Comparison of ENCODE assay signal across 21 cellular contexts in genomic region chr4:125235971-125236370, GRCh38.
"Had no signal": no experiment of that assay in that cellular context is flagged by ENCODE, and none has a peak within 500 bp of the region (broad histone marks: within the 10 kb centered on the region; RNA-seq: fewer than 3 reads in every experiment).

No MANE protein-coding gene starts in this region.

- H3K27me3 ChIP-seq: heart right ventricle, left lung, thyroid gland, upper lobe of left lung, vagina had no signal

- H3K27ac ChIP-seq: heart right ventricle, left lung, thyroid gland, upper lobe of left lung, vagina had no signal

- H3K9me3 ChIP-seq: heart right ventricle, left lung, thyroid gland, upper lobe of left lung, vagina had no signal

- H3K4me1 ChIP-seq: heart right ventricle, left lung, thyroid gland, upper lobe of left lung, vagina had no signal

- H3K4me3 ChIP-seq: heart right ventricle, left lung, lung, smooth muscle cell, thyroid gland, upper lobe of left lung, vagina had no signal

- DNase-seq: activated CD4-positive, alpha-beta T cell treated with anti-CD3 and anti-CD28 coated beads for 36 hours; activated CD4-positive, CD25-positive, alpha-beta regulatory T cell; activated CD8-positive, alpha-beta memory T cell treated with anti-CD3 and anti-CD28 coated beads, Interleukin-2, amount 10 ng/mL, durations not matched to agents 7 days and 5 days; activated CD8-positive, alpha-beta T cell treated with anti-CD3 and anti-CD28 coated beads, Interleukin-2, amount 10 ng/mL, durations not matched to agents 7 days and 5 days; activated naive CD4-positive, alpha-beta T cell; activated T-cell treated with anti-CD3 and anti-CD28 coated beads, Interleukin-2, amount 50 U/mL, for 72 hours; endodermal cell; foreskin fibroblast; heart right ventricle; kidney glomerular epithelial cell; left lung; naive thymus-derived CD8-positive, alpha-beta T cell; stimulated activated CD4-positive, alpha-beta T cell treated with anti-CD3 and anti-CD28 coated beads, Interleukin-1b, Interleukin-23, amount 100 ng/mL, for 48 hours; stimulated activated CD4-positive, alpha-beta T cell treated with anti-CD3 and anti-CD28 coated beads, Interleukin-4, amount 100 ng/mL, for 4 hours; stimulated activated CD8-positive, alpha-beta memory T cell treated with anti-CD3 and anti-CD28 coated beads, Interleukin-4, amount 100 ng/mL, for 48 hours; stimulated activated naive CD8-positive, alpha-beta T cell treated with anti-CD3 and anti-CD28 coated beads, Interleukin-15, amount 100 ng/mL, for 72 hours; thyroid gland; upper lobe of left lung had no signal

- H3K36me3 ChIP-seq: heart right ventricle, left lung, thyroid gland, upper lobe of left lung, vagina had no signal
